12 cellular contexts compared by ENCODE assay signal in genomic region chr2:217804786-217805678, GRCh38.
A peak's percentile ranks its signal among the peaks of the same experiment; 100 is the strongest.
DNase-seq lines count a peak whose midpoint lies in the region; ATAC-seq and TF ChIP-seq lines count a peak whose summit lies in the region.
"Had no signal": no experiment of that assay in that cellular context is flagged by ENCODE, and none has a peak within 500 bp of the region (broad histone marks: within the 10 kb centered on the region; RNA-seq: fewer than 3 reads in every experiment).

No MANE protein-coding gene starts in this region.

- H3K27me3 ChIP-seq in right cardiac atrium (ENCODE audit: control insufficient read depth, insufficient read depth) (no peaks in the 10 kb centered on the region), spleen (replicated peaks in 1 of 7) (no peaks in the 10 kb centered on the region)

- H3K27me3 Mint-ChIP-seq in effector memory CD8-positive, alpha-beta T cell, result peaks cover 16 to 19% of the 10 kb centered on the region in 2 donors

- H3K27ac Mint-ChIP-seq in effector memory CD8-positive, alpha-beta T cell, result no peak overlapping the region

- H3K4me1 ChIP-seq in right cardiac atrium (ENCODE audit: control insufficient read depth, insufficient read depth, low read length) (peaks cover 20% of the 10 kb centered on the region), spleen (peaks cover 0 to 42% (median 23%) of the 10 kb centered on the region in 6 donors)

- ATAC-seq in right cardiac atrium, result peak; percentile 4 to 38
- no peak for ATAC-seq in GM21423 (IDR thresholded peaks at IDR 0.05; ENCODE audit: unreplicated experiment)
- ATAC-seq in effector memory CD8-positive, alpha-beta T cell (replicated peaks), result no peak

- no peak for TF ChIP-seq POLR2A in spleen (IDR thresholded peaks at IDR 0.05)

- H3K4me1 Mint-ChIP-seq in effector memory CD8-positive, alpha-beta T cell (ENCODE audit: low read depth in 2 of 2), result no peaks in the 10 kb centered on the region
- H3K4me1 Mint-ChIP-seq: central memory CD8-positive, alpha-beta T cell had no signal

- DNase-seq in LHCN-M2 (ENCODE audit: low read depth), result peak; percentile 90
- DNase-seq in amniotic epithelial cell (ENCODE audit: low read depth), result peak; percentile 21
- peak in 1 of 3 donors; percentile 50 for DNase-seq in right cardiac atrium
- DNase-seq in spleen, result peak; percentile 28
- no peak for DNase-seq in central memory CD4-positive, alpha-beta T cell
- DNase-seq in effector memory CD8-positive, alpha-beta T cell, result no peak
- DNase-seq in stimulated activated CD4-positive, alpha-beta T cell treated with anti-CD3 and anti-CD28 coated beads, Interleukin-4, amount 100 ng/mL, for 1 hour, result no peak
- DNase-seq: NCI-H345, T-helper 1 cell had no signal

- H3K4me3 Mint-ChIP-seq in effector memory CD8-positive, alpha-beta T cell, result no peak overlapping the region
- H3K4me3 Mint-ChIP-seq: central memory CD8-positive, alpha-beta T cell had no signal

- H3K4me3 ChIP-seq in right cardiac atrium (ENCODE audit: low read length) (no peak overlapping the region), spleen (no peak overlapping the region)
- H3K4me3 ChIP-seq: skin epidermis had no signal

- TF ChIP-seq CTCF in spleen (IDR thresholded peaks at IDR 0.05 in 8 of 11, conservative IDR thresholded peaks at IDR 0.05 in 3 of 11), result no peak

- H3K9me3 ChIP-seq in right cardiac atrium (ENCODE audit: control insufficient read depth, low read length) (no peaks in the 10 kb centered on the region), spleen (no peaks in the 10 kb centered on the region)

- peaks cover 0 to 93% (median 28%) of the 10 kb centered on the region in 6 donors for H3K36me3 ChIP-seq in spleen

- H3K27ac ChIP-seq in right cardiac atrium (ENCODE audit: low read length), result peak overlapping the region; percentile 61
- H3K27ac ChIP-seq in spleen, result peak overlapping the region in 5 of 8 donors; percentile 14 to 54 (median 20)

- WGBS in right cardiac atrium, result 42% methylated on average over 9 of the region's 9 CpGs
- 63 to 76% (median 67%) methylated on average over 9 of the region's 9 CpGs for WGBS in spleen, 5 donors

- intact Hi-C loops in right cardiac atrium (cut with DNase I), result no loop called here
- intact Hi-C loops in spleen (cut with DNase I; ENCODE audit: low total_unique reads), result no loop called here

- H3K36me3 Mint-ChIP-seq in effector memory CD8-positive, alpha-beta T cell (ENCODE audit: insufficient read depth), result no peaks in the 10 kb centered on the region

- no peaks in the 10 kb centered on the region for H3K9me3 Mint-ChIP-seq in effector memory CD8-positive, alpha-beta T cell
- H3K9me3 Mint-ChIP-seq: central memory CD8-positive, alpha-beta T cell had no signal

Comparison
In these comparisons a context has a peak if more than half of its experiments do, and no peak if none do; other contexts are left out.
1. DNase-seq: peak in LHCN-M2 (single experiment), amniotic epithelial cell (single experiment) and spleen (single experiment); none in central memory CD4-positive, alpha-beta T cell (single experiment), effector memory CD8-positive, alpha-beta T cell (0 of 3) and stimulated activated CD4-positive, alpha-beta T cell treated with anti-CD3 and anti-CD28 coated beads, Interleukin-4, amount 100 ng/mL, for 1 hour (single experiment).
2. ATAC-seq: peak in right cardiac atrium (2 of 2); none in GM21423 (single experiment) and effector memory CD8-positive, alpha-beta T cell (single experiment).